In genomic region chr19:1229837-1230584, GRCh38 we compare ENCODE assay signal across 27 cellular contexts. TPM values are rescaled to one million over a fixed set of nuclear protein-coding genes. Genes with fewer than 3 reads are reported as not detected.
"Had no signal": no experiment of that assay in that cellular context is flagged by ENCODE, and none has a peak within 500 bp of the region (broad histone marks: within the 10 kb centered on the region; RNA-seq: fewer than 3 reads in every experiment).

No MANE protein-coding gene starts in this region.

- H3K4me1 ChIP-seq: foreskin keratinocyte, gastrocnemius medialis had no signal

- DNase-seq: activated B cell treated with CpG ODN at 0.5 μM for 24 hours; activated CD4-positive, alpha-beta T cell treated with anti-CD3 and anti-CD28 coated beads for 48 hours; activated CD4-positive, alpha-beta T cell treated with anti-CD3 and anti-CD28 coated beads, Interleukin-2, amount 50 U/mL, for 1 hour; activated CD4-positive, alpha-beta T cell treated with anti-CD3 and anti-CD28 coated beads, Interleukin-2, amount 50 U/mL, for 48 hours; activated CD8-positive, alpha-beta memory T cell treated with anti-CD3 and anti-CD28 coated beads for 24 hours; activated CD8-positive, alpha-beta T cell treated with anti-CD3 and anti-CD28 coated beads for 36 hours; activated effector memory CD4-positive, alpha-beta T cell treated with anti-CD3 and anti-CD28 coated beads, Interleukin-2, amount 50 U/mL, for 16 hours; activated naive CD4-positive, alpha-beta T cell treated with anti-CD3 and anti-CD28 coated beads for 36 hours; activated naive CD8-positive, alpha-beta T cell treated with anti-CD3 and anti-CD28 coated beads for 36 hours; activated naive CD8-positive, alpha-beta T cell treated with anti-CD3 and anti-CD28 coated beads, Interleukin-2, amount 50 U/mL, for 24 hours; activated T-cell treated with anti-CD3 and anti-CD28 coated beads, Interleukin-2, amount 50 U/mL, for 48 hours; adrenal gland; amygdala; aorta; body of pancreas; dorsolateral prefrontal cortex; effector memory CD4-positive, alpha-beta T cell; foreskin keratinocyte; gastrocnemius medialis; glutamatergic neuron; heart left ventricle; T-helper 17 cell; T1000; WERI-Rb-1 had no signal

- ATAC-seq: activated CD4-positive, CD25-positive, alpha-beta regulatory T cell treated with anti-CD3 and anti-CD28 coated beads, Interleukin-2, amount 50 U/mL, for 24 hours; activated naive CD8-positive, alpha-beta T cell treated with anti-CD3 and anti-CD28 coated beads, Interleukin-2, amount 50 U/mL, for 24 hours; body of pancreas; esophagus mucosa; gastrocnemius medialis; heart left ventricle; T-helper 17 cell had no signal

- H3K9me3 ChIP-seq: adrenal gland, body of pancreas, gastrocnemius medialis, heart left ventricle had no signal

- H3K27ac ChIP-seq: adrenal gland, body of pancreas, coronary artery, foreskin keratinocyte, gastrocnemius medialis, heart left ventricle, WERI-Rb-1 had no signal

- H3K27me3 ChIP-seq: adrenal gland, body of pancreas, dorsolateral prefrontal cortex, foreskin keratinocyte, gastrocnemius medialis, heart left ventricle had no signal

- H3K4me3 ChIP-seq: adrenal gland, body of pancreas, coronary artery, dorsolateral prefrontal cortex, gastrocnemius medialis, heart left ventricle had no signal

RNA-seq across cellular contexts. Expression of gene CBARP, which starts 7.8 kb away (rescaled TPM):
- total RNA-seq: T-helper 17 cell had no signal
